33 cellular contexts compared by ENCODE assay signal in the genomic region with DNA sequence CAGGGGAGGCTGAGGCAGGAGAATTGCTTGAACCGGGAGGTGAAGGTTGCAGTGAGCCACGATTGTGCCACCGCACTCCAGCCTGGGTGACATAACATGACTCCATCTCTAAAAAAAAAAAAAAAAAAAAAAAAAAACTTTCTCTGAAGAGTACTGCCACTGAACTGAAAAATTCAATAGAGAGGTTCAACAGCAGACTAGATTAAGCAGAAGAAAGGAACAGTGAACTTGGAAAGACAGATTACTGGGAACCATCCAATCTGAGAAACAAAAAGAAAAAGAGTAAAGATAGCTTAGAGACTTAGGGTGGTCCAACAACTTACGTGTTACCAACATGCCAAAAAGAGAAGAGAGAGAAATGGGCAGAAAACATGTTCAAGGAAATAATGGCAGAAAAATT.
"Had no signal": no experiment of that assay in that cellular context is flagged by ENCODE, and none has a peak within 500 bp of the region (broad histone marks: within the 10 kb centered on the region; RNA-seq: fewer than 3 reads in every experiment).

No MANE protein-coding gene starts in this region.

- H3K27ac ChIP-seq: adrenal gland, ascending aorta, body of pancreas, brain microvascular endothelial cell, breast epithelium, cardiac muscle cell had no signal

- H3K4me3 ChIP-seq: adrenal gland, ascending aorta, body of pancreas, breast epithelium, cardiac muscle cell had no signal

- ATAC-seq: activated naive CD4-positive, alpha-beta T cell treated with anti-CD3 and anti-CD28 coated beads, Interleukin-2, amount 50 U/mL, for 72 hours; activated naive CD8-positive, alpha-beta T cell treated with anti-CD3 and anti-CD28 coated beads, Interleukin-2, amount 50 U/mL, for 24 hours; activated T-cell treated with anti-CD3 and anti-CD28 coated beads, Interleukin-2, amount 50 U/mL, for 4 hours; activated T-cell treated with anti-CD3 and anti-CD28 coated beads, Interleukin-2, amount 50 U/mL, for 72 hours; activated T-helper 17 cell treated with anti-CD3 and anti-CD28 coated beads, Interleukin-2, amount 50 U/mL, for 72 hours; body of pancreas had no signal

- FAIRE-seq: astrocyte, bronchial epithelial cell had no signal

- H3K27me3 ChIP-seq: adrenal gland, ascending aorta, body of pancreas, brain microvascular endothelial cell, breast epithelium, cardiac muscle cell had no signal

- H3K36me3 ChIP-seq: adrenal gland, ascending aorta, brain microvascular endothelial cell, breast epithelium, cardiac muscle cell had no signal

- H3K9me3 ChIP-seq: adrenal gland, ascending aorta, body of pancreas, breast epithelium had no signal

- H3K4me1 ChIP-seq: ascending aorta, body of pancreas, breast epithelium had no signal

- DNase-seq: activated effector memory CD4-positive, alpha-beta T cell treated with anti-CD3 and anti-CD28 coated beads, Interleukin-2, amount 50 U/mL, for 16 hours; activated effector memory CD4-positive, alpha-beta T cell treated with Interleukin-2 at 50 U/mL for 16 hours; activated gamma-delta T cell; activated gamma-delta T cell treated with Interleukin-2 at 50 U/mL for 16 hours; activated naive CD4-positive, alpha-beta T cell; activated naive CD4-positive, alpha-beta T cell treated with anti-CD3 and anti-CD28 coated beads for 36 hours; activated naive CD4-positive, alpha-beta T cell treated with anti-CD3 and anti-CD28 coated beads, Interleukin-2, amount 10 ng/mL, durations not matched to agents 7 days and 5 days; activated naive CD4-positive, alpha-beta T cell treated with anti-CD3 and anti-CD28 coated beads, Interleukin-2, amount 50 U/mL, for 16 hours; activated naive CD4-positive, alpha-beta T cell treated with Interleukin-2 at 50 U/mL for 16 hours; activated naive CD8-positive, alpha-beta T cell treated with anti-CD3 and anti-CD28 coated beads for 36 hours; activated naive CD8-positive, alpha-beta T cell treated with anti-CD3 and anti-CD28 coated beads, Interleukin-2, amount 10 ng/mL, durations not matched to agents 7 days and 5 days; activated naive CD8-positive, alpha-beta T cell treated with anti-CD3 and anti-CD28 coated beads, Interleukin-2, amount 50 U/mL, for 24 hours; activated T-cell treated with anti-CD3 and anti-CD28 coated beads, Interleukin-2, amount 50 U/mL, for 24 hours; activated T-cell treated with anti-CD3 and anti-CD28 coated beads, Interleukin-2, amount 50 U/mL, for 4 hours; activated T-cell treated with anti-CD3 and anti-CD28 coated beads, Interleukin-2, amount 50 U/mL, for 48 hours; activated T-cell treated with anti-CD3 and anti-CD28 coated beads, Interleukin-2, amount 50 U/mL, for 72 hours; adrenal gland; amniotic stem cell; amygdala; anterior cingulate cortex; aorta; body of pancreas; brain microvascular endothelial cell; caudate nucleus; central memory CD4-positive, alpha-beta T cell; cerebellar nuclear complex had no signal
